In the genomic region with DNA sequence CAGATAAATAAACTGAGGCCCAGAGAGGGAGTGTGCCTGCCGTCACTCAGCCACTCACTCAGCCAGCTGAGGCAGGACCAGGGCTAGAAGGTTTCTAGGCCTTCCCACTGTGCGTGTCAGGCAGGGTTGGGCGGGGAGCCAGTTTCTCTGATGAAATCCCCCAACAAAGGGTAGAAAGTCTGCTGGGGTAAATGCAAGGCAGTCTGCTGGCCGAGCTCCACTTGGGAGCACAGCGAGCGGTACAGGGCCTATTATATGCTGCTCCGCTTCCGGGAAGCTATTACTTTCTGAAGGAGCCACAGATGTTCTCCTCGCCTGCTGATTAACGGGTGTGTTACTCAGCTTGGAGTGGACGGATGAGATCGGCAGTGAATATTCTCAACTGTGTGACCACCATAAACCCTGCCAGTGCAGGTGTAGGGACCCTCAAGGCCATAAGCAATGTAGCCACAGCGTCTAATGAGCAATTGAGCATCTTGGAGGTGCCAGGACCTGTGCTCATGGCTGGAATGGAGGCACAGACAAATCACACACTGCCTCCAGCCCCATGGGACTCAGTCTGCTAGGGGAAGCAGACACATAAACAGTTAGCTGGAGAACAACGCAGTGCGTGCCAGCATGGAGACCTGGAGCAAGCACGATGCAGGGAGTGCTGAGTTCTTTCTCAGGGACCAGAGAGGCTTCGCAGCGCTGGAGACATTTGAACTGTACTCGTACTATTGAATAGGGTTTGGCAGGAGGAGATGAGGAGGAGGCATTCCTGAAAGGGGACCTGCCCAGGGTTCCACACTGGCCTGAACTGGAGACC, we compare ENCODE assay signal across 8 cellular contexts. TPM values are rescaled to one million over a fixed set of nuclear protein-coding genes. Genes with fewer than 3 reads are reported as not detected.
DNase-seq lines count a peak whose midpoint lies in the region; ATAC-seq and TF ChIP-seq lines count a peak whose summit lies in the region.

No MANE protein-coding gene starts in this region.

- TF ChIP-seq CTCF in omental fat pad (IDR thresholded peaks at IDR 0.05) = no peak

- no peaks in the 10 kb centered on the region for H3K36me3 Mint-ChIP-seq in activated T-helper 2 cell treated with anti-CD3 and anti-CD28 coated beads, Interferon-gamma antibody, Interleukin-2, Interleukin-4, amounts not matched to agents 10 μg/mL and 5 μg/mL and 100 μg/mL, durations not matched to agents 14 hours and 24 hours and 36 hours (ENCODE audit: low read depth)

- H3K9me3 Mint-ChIP-seq in activated T-helper 2 cell treated with anti-CD3 and anti-CD28 coated beads, Interferon-gamma antibody, Interleukin-2, Interleukin-4, amounts not matched to agents 10 μg/mL and 5 μg/mL and 100 μg/mL, durations not matched to agents 14 hours and 24 hours and 36 hours = no peaks in the 10 kb centered on the region

- peaks cover 4% of the 10 kb centered on the region for H3K27me3 Mint-ChIP-seq in activated T-helper 2 cell treated with anti-CD3 and anti-CD28 coated beads, Interferon-gamma antibody, Interleukin-2, Interleukin-4, amounts not matched to agents 10 μg/mL and 5 μg/mL and 100 μg/mL, durations not matched to agents 14 hours and 24 hours and 36 hours (ENCODE audit: low read depth)

- intact Hi-C loops in activated T-helper 2 cell treated with anti-CD3 and anti-CD28 coated beads, Interferon-gamma antibody, Interleukin-2, Interleukin-4, amounts not matched to agents 10 μg/mL and 5 μg/mL and 100 μg/mL, durations not matched to agents 14 hours and 24 hours and 36 hours (cut with micrococcal nuclease) = no loop called here

- no peak overlapping the region for H3K4me3 Mint-ChIP-seq in activated T-helper 2 cell treated with anti-CD3 and anti-CD28 coated beads, Interferon-gamma antibody, Interleukin-2, Interleukin-4, amounts not matched to agents 10 μg/mL and 5 μg/mL and 100 μg/mL, durations not matched to agents 14 hours and 24 hours and 36 hours (ENCODE audit: low read depth)

- DNase-seq in DMS 273 treated with DMSO at 0.1 percent for 48 hours (lab: John Stamatoyannopoulos, UW) (peak; percentile 95), NCI-H748 (lab: John Stamatoyannopoulos, UW; ENCODE audit: unreplicated experiment) (peak; percentile 90), fibroblast of gingiva (ENCODE audit: low read depth) (peak; percentile 98), omental fat pad (ENCODE audit: low spot score) (peak; percentile 82), ecto neural progenitor cell (ENCODE audit: low spot score) (no peak), T-helper 9 cell (no peak), SIG-M5 (lab: John Stamatoyannopoulos, UW) (no peak)
- DNase-seq in activated T-helper 2 cell treated with anti-CD3 and anti-CD28 coated beads, Interferon-gamma antibody, Interleukin-2, Interleukin-4, amounts not matched to agents 10 μg/mL and 5 μg/mL and 100 μg/mL, durations not matched to agents 14 hours and 24 hours and 36 hours (ENCODE audit: low spot score) = no peak

- H3K27ac Mint-ChIP-seq in activated T-helper 2 cell treated with anti-CD3 and anti-CD28 coated beads, Interferon-gamma antibody, Interleukin-2, Interleukin-4, amounts not matched to agents 10 μg/mL and 5 μg/mL and 100 μg/mL, durations not matched to agents 14 hours and 24 hours and 36 hours = no peak overlapping the region

- no peaks in the 10 kb centered on the region for H3K4me1 Mint-ChIP-seq in activated T-helper 2 cell treated with anti-CD3 and anti-CD28 coated beads, Interferon-gamma antibody, Interleukin-2, Interleukin-4, amounts not matched to agents 10 μg/mL and 5 μg/mL and 100 μg/mL, durations not matched to agents 14 hours and 24 hours and 36 hours (ENCODE audit: low read depth)

- peak; percentile 83 for ATAC-seq in omental fat pad (ENCODE audit: low FRiP score)

RNA-seq across cellular contexts. Expression of gene CORO2B, which starts 42.1 kb away (rescaled TPM):
- 10 to 100 TPM in 3 of 4 donors, 1 to 10 TPM in 1; 4.7 to 18.8 (median 13.7) TPM for total RNA-seq in omental fat pad
- total RNA-seq in activated T-helper 2 cell treated with anti-CD3 and anti-CD28 coated beads, Interferon-gamma antibody, Interleukin-2, Interleukin-4, amounts not matched to agents 10 μg/mL and 5 μg/mL and 100 μg/mL, durations not matched to agents 14 hours and 24 hours and 36 hours = 0.41 and 0.43 TPM in 2 replicates

Comparison
In these comparisons a context has a peak if more than half of its experiments do, and no peak if none do; other contexts are left out.
1. DNase-seq: peak in DMS 273 treated with DMSO at 0.1 percent for 48 hours (single experiment), NCI-H748 (single experiment), fibroblast of gingiva (single experiment) and omental fat pad (single experiment); none in ecto neural progenitor cell (single experiment), T-helper 9 cell (single experiment), SIG-M5 (single experiment) and activated T-helper 2 cell treated with anti-CD3 and anti-CD28 coated beads, Interferon-gamma antibody, Interleukin-2, Interleukin-4, amounts not matched to agents 10 μg/mL and 5 μg/mL and 100 μg/mL, durations not matched to agents 14 hours and 24 hours and 36 hours (single experiment).